ENCODE assay signal across 9 cellular contexts in genomic region chrX:147803948-147804347, GRCh38.
DNase-seq lines count a peak whose midpoint lies in the region; ATAC-seq and TF ChIP-seq lines count a peak whose summit lies in the region.
"Had no signal": no experiment of that assay in that cellular context is flagged by ENCODE, and none has a peak within 500 bp of the region (broad histone marks: within the 10 kb centered on the region; RNA-seq: fewer than 3 reads in every experiment).

No MANE protein-coding gene starts in this region.

- no peaks in the 10 kb centered on the region for H3K27me3 Mint-ChIP-seq in stimulated activated naive CD8-positive, alpha-beta T cell treated with anti-CD3 and anti-CD28 coated beads, Interleukin-15, amount 100 ng/mL, for 72 hours
- no peaks in the 10 kb centered on the region for H3K27me3 Mint-ChIP-seq in nephron (ENCODE audit: low read depth)
- H3K27me3 Mint-ChIP-seq: memory B cell had no signal

- H3K27ac ChIP-seq in VCaP: no peak overlapping the region

- no peaks in the 10 kb centered on the region for H3K36me3 Mint-ChIP-seq in nephron (ENCODE audit: low read depth)
- H3K36me3 Mint-ChIP-seq: memory B cell had no signal

- H3K27ac Mint-ChIP-seq in stimulated activated naive CD8-positive, alpha-beta T cell treated with anti-CD3 and anti-CD28 coated beads, Interleukin-15, amount 100 ng/mL, for 72 hours: no peak overlapping the region
- H3K27ac Mint-ChIP-seq in nephron: peak overlapping the region in 2 of 3 experiments; percentile 50 to 65
- H3K27ac Mint-ChIP-seq: memory B cell had no signal

- no peak for DNase-seq in stimulated activated naive CD8-positive, alpha-beta T cell treated with anti-CD3 and anti-CD28 coated beads, Interleukin-15, amount 100 ng/mL, for 72 hours
- no peak for DNase-seq in stimulated activated naive CD8-positive, alpha-beta T cell treated with anti-CD3 and anti-CD28 coated beads, Interleukin-15, Interleukin-2, amounts not matched to agents 100 U/mL and 50 U/mL, for 24 hours
- peak; percentile 18 for DNase-seq in HuH-7 (ENCODE audit: low spot score)
- DNase-seq in stimulated activated CD4-positive, alpha-beta T cell treated with anti-CD3 and anti-CD28 coated beads, Interleukin-2, amount 100 ng/mL, for 48 hours: no peak
- no peak for DNase-seq in NCI-H345 treated with DMSO at 0.1 percent for 48 hours (lab: John Stamatoyannopoulos, UW; ENCODE audit: unreplicated experiment)

- TF ChIP-seq CTCF in VCaP (conservative IDR thresholded peaks at IDR 0.05) (peak; percentile 70), nephron (IDR thresholded peaks at IDR 0.05; ENCODE audit: unreplicated experiment in 3 of 3) (peak; percentile 42 to 53 (median 46))

- peak; percentile 64 for ATAC-seq in stimulated activated naive CD8-positive, alpha-beta T cell treated with anti-CD3 and anti-CD28 coated beads, Interleukin-15, amount 100 ng/mL, for 72 hours
- no peak for ATAC-seq in stimulated activated naive CD8-positive, alpha-beta T cell treated with anti-CD3 and anti-CD28 coated beads, Interleukin-15, Interleukin-2, amounts not matched to agents 100 U/mL and 50 U/mL, for 24 hours
- no peak for ATAC-seq in HG03521 (IDR thresholded peaks at IDR 0.05; ENCODE audit: unreplicated experiment)

- no peaks in the 10 kb centered on the region for H3K4me1 Mint-ChIP-seq in stimulated activated naive CD8-positive, alpha-beta T cell treated with anti-CD3 and anti-CD28 coated beads, Interleukin-15, amount 100 ng/mL, for 72 hours
- peaks cover 13% of the 10 kb centered on the region for H3K4me1 Mint-ChIP-seq in nephron
- H3K4me1 Mint-ChIP-seq: memory B cell had no signal

- H3K4me3 Mint-ChIP-seq in stimulated activated naive CD8-positive, alpha-beta T cell treated with anti-CD3 and anti-CD28 coated beads, Interleukin-15, amount 100 ng/mL, for 72 hours: no peak overlapping the region
- H3K4me3 Mint-ChIP-seq in nephron: no peak overlapping the region
- H3K4me3 Mint-ChIP-seq: memory B cell had no signal

- no peaks in the 10 kb centered on the region for H3K9me3 Mint-ChIP-seq in stimulated activated naive CD8-positive, alpha-beta T cell treated with anti-CD3 and anti-CD28 coated beads, Interleukin-15, amount 100 ng/mL, for 72 hours
- peaks cover 11% of the 10 kb centered on the region for H3K9me3 Mint-ChIP-seq in nephron
- H3K9me3 Mint-ChIP-seq: memory B cell had no signal

Comparison
In these comparisons a context has a peak if more than half of its experiments do, and no peak if none do; other contexts are left out.
1. H3K27ac Mint-ChIP-seq: peak in nephron (2 of 3); none in stimulated activated naive CD8-positive, alpha-beta T cell treated with anti-CD3 and anti-CD28 coated beads, Interleukin-15, amount 100 ng/mL, for 72 hours (0 of 2).